16 cellular contexts compared by ENCODE assay signal in the genomic region with DNA sequence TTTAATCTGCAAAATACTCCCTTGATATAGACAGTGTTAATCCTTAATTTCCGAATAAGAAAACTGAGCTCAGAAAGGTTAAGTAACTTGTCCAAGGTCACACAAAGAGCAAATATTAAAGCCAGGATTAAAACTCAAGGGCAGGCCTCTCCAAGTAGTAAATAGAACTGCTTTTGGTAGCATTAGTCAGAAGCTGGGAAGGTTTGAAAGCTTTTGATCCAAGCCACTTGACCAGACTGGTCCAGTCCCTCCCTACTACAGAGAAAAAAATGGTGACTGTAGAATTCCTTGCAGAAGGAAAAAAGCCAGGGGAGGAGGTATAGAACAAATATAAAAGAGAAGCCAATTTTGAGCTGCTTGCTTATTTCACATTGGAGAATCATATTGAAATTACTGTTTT.
"Had no signal": no experiment of that assay in that cellular context is flagged by ENCODE, and none has a peak within 500 bp of the region (broad histone marks: within the 10 kb centered on the region; RNA-seq: fewer than 3 reads in every experiment).

No MANE protein-coding gene starts in this region.

- H3K4me3 ChIP-seq: gastrocnemius medialis, heart right ventricle, ovary, right atrium auricular region, sigmoid colon, smooth muscle cell, suprapubic skin, thyroid gland had no signal

- H3K27ac ChIP-seq: gastrocnemius medialis, heart right ventricle, ovary, right atrium auricular region, sigmoid colon, suprapubic skin, thyroid gland had no signal

- H3K27me3 ChIP-seq: gastrocnemius medialis, heart right ventricle, ovary, right atrium auricular region, sigmoid colon, suprapubic skin, thyroid gland had no signal

- FAIRE-seq: endometrium, keratinocyte, urothelium cell line had no signal

- H3K4me1 ChIP-seq: gastrocnemius medialis, heart right ventricle, right atrium auricular region, sigmoid colon, suprapubic skin, thyroid gland had no signal

- ATAC-seq: gastrocnemius medialis; heart right ventricle; natural killer cell; stimulated activated naive CD8-positive, alpha-beta T cell treated with anti-CD3 and anti-CD28 coated beads, Interleukin-15, Interleukin-2, amounts not matched to agents 100 U/mL and 50 U/mL, for 24 hours had no signal

- H3K4me2 ChIP-seq: smooth muscle cell had no signal

- DNase-seq: effector memory CD4-positive, alpha-beta T cell; gastrocnemius medialis; heart right ventricle; hypothalamus; natural killer cell; ovary; sigmoid colon; stimulated activated CD4-positive, alpha-beta T cell treated with anti-CD3 and anti-CD28 coated beads, Interleukin-2, amount 100 ng/mL, for 48 hours; stimulated activated naive CD8-positive, alpha-beta T cell treated with anti-CD3 and anti-CD28 coated beads, Interleukin-15, Interleukin-2, amounts not matched to agents 100 U/mL and 50 U/mL, for 24 hours; thyroid gland had no signal

- H3K9me3 ChIP-seq: gastrocnemius medialis, ovary, suprapubic skin, thyroid gland had no signal

- H3K36me3 ChIP-seq: gastrocnemius medialis, heart right ventricle, ovary, right atrium auricular region, sigmoid colon, suprapubic skin, thyroid gland had no signal
